ENCODE assay signal across 8 cellular contexts in the genomic region with DNA sequence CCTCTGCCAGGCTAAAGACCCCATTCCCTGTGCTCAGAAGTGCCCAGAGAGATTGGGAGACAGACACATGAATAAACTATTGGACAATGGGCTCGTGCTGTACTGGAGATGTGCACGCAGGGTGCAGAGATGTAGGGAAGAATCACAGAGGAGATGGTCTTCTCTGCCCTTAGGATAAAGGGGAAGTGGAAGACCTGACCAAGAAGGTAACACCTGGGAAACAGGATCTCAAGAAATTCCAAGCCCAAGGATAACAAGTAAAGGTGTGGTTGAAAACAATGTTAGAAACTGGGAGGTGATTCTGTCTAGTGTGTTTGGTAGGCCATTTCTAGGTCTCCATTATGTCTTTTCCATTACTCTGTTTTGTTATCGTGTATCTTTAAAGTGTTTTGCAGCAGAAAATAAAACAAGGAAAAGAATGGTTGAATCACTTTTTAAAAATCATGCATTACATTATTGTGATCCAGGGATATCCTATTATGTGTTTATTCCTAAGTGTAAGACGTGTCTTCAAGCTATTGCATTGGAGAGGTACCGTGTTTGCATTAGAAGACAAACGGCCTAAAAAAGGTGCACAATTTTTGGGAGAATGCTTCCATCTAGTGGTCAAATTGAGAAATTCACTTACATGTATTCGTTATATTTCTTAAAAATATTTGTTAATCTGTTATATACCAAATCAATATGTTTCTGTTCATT. TPM values are rescaled to one million over a fixed set of nuclear protein-coding genes. Genes with fewer than 3 reads are reported as not detected.
DNase-seq lines count a peak whose midpoint lies in the region; ATAC-seq and TF ChIP-seq lines count a peak whose summit lies in the region.

No MANE protein-coding gene starts in this region.

- 32 to 33% methylated on average over 7 of the region's 7 CpGs for WGBS in heart right ventricle, 2 donors
- 20 to 33% methylated on average over 5 to 7 of the region's 7 CpGs for WGBS in transverse colon (ENCODE audit: low coverage in 1 of 2), 2 donors

- H3K4me3 ChIP-seq in heart right ventricle: no peak overlapping the region
- H3K4me3 ChIP-seq in transverse colon: no peak overlapping the region

- H3K36me3 ChIP-seq in heart right ventricle (no peaks in the 10 kb centered on the region), transverse colon (no peaks in the 10 kb centered on the region)

- peak; percentile 43 to 79 (median 74) for TF ChIP-seq CTCF in heart right ventricle (IDR thresholded peaks at IDR 0.05)
- TF ChIP-seq CTCF in VCaP (conservative IDR thresholded peaks at IDR 0.05): peak; percentile 73
- TF ChIP-seq CTCF in transverse colon (IDR thresholded peaks at IDR 0.05): peak; percentile 64 to 77 (median 72)

- intact Hi-C loops in heart right ventricle (cut with DNase I): loop anchor here in 9 of 10 donors (2.0 to 10.0 kb wide), 8 partner anchors 721 to 901 kb away; no protein-coding TSS in a partner anchor
- intact Hi-C loops in Right ventricle myocardium superior (cut with DNase I): loop anchor here (10.0 kb wide), 1 partner anchor 871 kb away; no protein-coding TSS in a partner anchor
- intact Hi-C loops in transverse colon (cut with DNase I; ENCODE audit: low total_unique reads): loop anchor here (5.0 kb wide), 1 partner anchor 899 kb away; no protein-coding TSS in a partner anchor

- in situ Hi-C loops in transverse colon (cut with MboI; ENCODE audit: low pct_ligation_motif_present in 1 of 4, low pct_unique_long_range_greater_than_20kb in 1 of 4, low sequenced_read_pairs in 3 of 4): loop anchor here in 1 of 4 donors (10.0 kb wide), 1 partner anchor 891 kb away; no protein-coding TSS in a partner anchor

- H3K27ac ChIP-seq in heart right ventricle (no peak overlapping the region), VCaP (no peak overlapping the region), transverse colon (no peak overlapping the region)

- H3K9me3 ChIP-seq in heart right ventricle: no peaks in the 10 kb centered on the region
- no peaks in the 10 kb centered on the region for H3K9me3 ChIP-seq in transverse colon

- no peaks in the 10 kb centered on the region for H3K4me1 ChIP-seq in heart right ventricle
- H3K4me1 ChIP-seq in transverse colon: no peaks in the 10 kb centered on the region

- DNase-seq in heart right ventricle: no peak
- DNase-seq in Right ventricle myocardium superior: no peak
- peak; percentile 26 for DNase-seq in NCI-H2029 (lab: John Stamatoyannopoulos, UW)
- DNase-seq in iPS DF 4.7 (ENCODE audit: extremely low read depth, low spot score): peak; percentile 22
- no peak for DNase-seq in transverse colon

- TF ChIP-seq POLR2A in transverse colon (IDR thresholded peaks at IDR 0.05): no peak

- TF ChIP-seq EP300 in transverse colon (IDR thresholded peaks at IDR 0.05; ENCODE audit: low read depth): no peak

- H3K27me3 ChIP-seq in heart right ventricle: peaks cover 0 to 12% (median 0%) of the 10 kb centered on the region in 7 donors
- H3K27me3 ChIP-seq in transverse colon: no peaks in the 10 kb centered on the region

- no peak for ATAC-seq in heart right ventricle
- no peak for ATAC-seq in Right ventricle myocardium superior (ENCODE audit: poor library complexity)
- peak; percentile 60 for ATAC-seq in HG02623 (IDR thresholded peaks at IDR 0.05; ENCODE audit: unreplicated experiment)
- ATAC-seq in HG02852 (IDR thresholded peaks at IDR 0.05; ENCODE audit: unreplicated experiment): no peak

RNA-seq across cellular contexts. Expression of a gene that starts 40.8 kb away (rescaled TPM):
- total RNA-seq in heart right ventricle (10 to 100 TPM; 13.2 to 22.3 (median 16.6) TPM), Right ventricle myocardium superior (12.4 TPM), transverse colon (10 to 100 TPM; 33.4 to 80.4 (median 59.1) TPM)
- 10 to 100 TPM; 10.4 to 34.7 TPM for polyA plus RNA-seq in heart right ventricle

Comparison
In these comparisons a context has a peak if more than half of its experiments do, and no peak if none do; other contexts are left out.
1. DNase-seq: peak in NCI-H2029 (single experiment) and iPS DF 4.7 (single experiment); none in heart right ventricle (0 of 2), Right ventricle myocardium superior (single experiment) and transverse colon (single experiment).
2. Peak in every context shown above with its lines, with median percentiles within 50 percentile points of each other: CTCF ChIP-seq.